In genomic region chr3:43689766-43690399, GRCh38 we compare ENCODE assay signal across 8 cellular contexts. TPM values are rescaled to one million over a fixed set of nuclear protein-coding genes. Genes with fewer than 3 reads are reported as not detected.
DNase-seq lines count a peak whose midpoint lies in the region; ATAC-seq and TF ChIP-seq lines count a peak whose summit lies in the region.

No MANE protein-coding gene starts in this region.

- no peaks in the 10 kb centered on the region for H3K36me3 Mint-ChIP-seq in stimulated activated naive CD8-positive, alpha-beta T cell treated with anti-CD3 and anti-CD28 coated beads, Interleukin-15, Interleukin-2, amounts not matched to agents 100 ng/mL and 50 ng/mL, for 24 hours (ENCODE audit: low read depth)
- no peaks in the 10 kb centered on the region for H3K36me3 Mint-ChIP-seq in type B pancreatic cell

- in situ Hi-C loops in astrocyte of the spinal cord (cut with HindIII; ENCODE audit: low sequenced_read_pairs): no loop called here

- H3K27ac ChIP-seq in right lobe of liver: peak overlapping the region; percentile 90 to 96 (median 92)

- DNase-seq in stimulated activated naive CD8-positive, alpha-beta T cell treated with anti-CD3 and anti-CD28 coated beads, Interleukin-15, Interleukin-2, amounts not matched to agents 100 U/mL and 50 U/mL, for 24 hours: no peak
- DNase-seq in astrocyte of the spinal cord (ENCODE audit: low read depth, low spot score): no peak
- no peak for DNase-seq in right lobe of liver
- DNase-seq in type B pancreatic cell (ENCODE audit: extremely low spot score, unreplicated experiment): peak; percentile 68
- DNase-seq in SIG-M5 (lab: John Stamatoyannopoulos, UW): no peak
- DNase-seq in NOMO-1 treated with dmso at 0.1 percent for 144 hours (lab: John Stamatoyannopoulos, UW; ENCODE audit: unreplicated experiment): no peak

- no peaks in the 10 kb centered on the region for H3K36me3 ChIP-seq in right lobe of liver

- H3K4me3 Mint-ChIP-seq in stimulated activated naive CD8-positive, alpha-beta T cell treated with anti-CD3 and anti-CD28 coated beads, Interleukin-15, Interleukin-2, amounts not matched to agents 100 ng/mL and 50 ng/mL, for 24 hours: peak overlapping the region; percentile 89
- peak overlapping the region; percentile 96 for H3K4me3 Mint-ChIP-seq in type B pancreatic cell

- TF ChIP-seq CTCF in astrocyte of the spinal cord (IDR thresholded peaks at IDR 0.05; ENCODE audit: low read depth, low read length): no peak
- no peak for TF ChIP-seq CTCF in right lobe of liver (IDR thresholded peaks at IDR 0.05)
- TF ChIP-seq CTCF in type B pancreatic cell (conservative IDR thresholded peaks at IDR 0.05): no peak

- intact Hi-C loops in right lobe of liver (cut with DNase I): loop anchor here in 1 of 2 donors (5.0 kb wide), 1 partner anchor 512 kb away; no protein-coding TSS in a partner anchor

- H3K4me3 ChIP-seq in astrocyte of the spinal cord (ENCODE audit: low read depth, low read length) (peak overlapping the region; percentile 67), right lobe of liver (peak overlapping the region; percentile 77 to 89 (median 85))

- peaks cover 3% of the 10 kb centered on the region for H3K27me3 Mint-ChIP-seq in stimulated activated naive CD8-positive, alpha-beta T cell treated with anti-CD3 and anti-CD28 coated beads, Interleukin-15, Interleukin-2, amounts not matched to agents 100 ng/mL and 50 ng/mL, for 24 hours
- no peaks in the 10 kb centered on the region for H3K27me3 Mint-ChIP-seq in type B pancreatic cell

- no peak for TF ChIP-seq POLR2A in right lobe of liver (IDR thresholded peaks at IDR 0.05)

- H3K27me3 ChIP-seq in right lobe of liver: no peaks in the 10 kb centered on the region

- no peak for ATAC-seq in stimulated activated naive CD8-positive, alpha-beta T cell treated with anti-CD3 and anti-CD28 coated beads, Interleukin-15, Interleukin-2, amounts not matched to agents 100 U/mL and 50 U/mL, for 24 hours
- ATAC-seq in right lobe of liver (peak; percentile 49 to 58 (median 53)), GM18511 (IDR thresholded peaks at IDR 0.05; ENCODE audit: unreplicated experiment) (no peak)

- H3K9me3 ChIP-seq in right lobe of liver: no peaks in the 10 kb centered on the region

- WGBS in right lobe of liver (ENCODE audit: insufficient coverage, low coverage, low lambda C conversion rate, missing lambda C conversion rate): 20% methylated on average over 25 of the region's 26 CpGs

- H3K27ac Mint-ChIP-seq in stimulated activated naive CD8-positive, alpha-beta T cell treated with anti-CD3 and anti-CD28 coated beads, Interleukin-15, Interleukin-2, amounts not matched to agents 100 ng/mL and 50 ng/mL, for 24 hours: peak overlapping the region; percentile 78
- peak overlapping the region; percentile 97 for H3K27ac Mint-ChIP-seq in type B pancreatic cell

- H3K9me3 Mint-ChIP-seq in stimulated activated naive CD8-positive, alpha-beta T cell treated with anti-CD3 and anti-CD28 coated beads, Interleukin-15, Interleukin-2, amounts not matched to agents 100 ng/mL and 50 ng/mL, for 24 hours: no peaks in the 10 kb centered on the region
- H3K9me3 Mint-ChIP-seq in type B pancreatic cell: peaks cover 4% of the 10 kb centered on the region

- H3K4me1 Mint-ChIP-seq in stimulated activated naive CD8-positive, alpha-beta T cell treated with anti-CD3 and anti-CD28 coated beads, Interleukin-15, Interleukin-2, amounts not matched to agents 100 ng/mL and 50 ng/mL, for 24 hours (ENCODE audit: low read depth): peaks cover 31% of the 10 kb centered on the region
- peaks cover 17% of the 10 kb centered on the region for H3K4me1 Mint-ChIP-seq in type B pancreatic cell (ENCODE audit: unreplicated experiment)

- peaks cover 0 to 29% (median 2%) of the 10 kb centered on the region in 4 donors for H3K4me1 ChIP-seq in right lobe of liver

RNA-seq across cellular contexts. Expression of gene ABHD5, which starts 0.9 kb away (rescaled TPM):
- 10 to 100 TPM; 10.8 to 23.0 (median 14.6) TPM for total RNA-seq in right lobe of liver
- total RNA-seq in type B pancreatic cell (ENCODE audit: low replicate concordance): 13.2 and 21.7 TPM in 2 replicates

Comparison
In these comparisons a context has a peak if more than half of its experiments do, and no peak if none do; other contexts are left out.
1. ATAC-seq: peak in right lobe of liver (4 of 4); none in stimulated activated naive CD8-positive, alpha-beta T cell treated with anti-CD3 and anti-CD28 coated beads, Interleukin-15, Interleukin-2, amounts not matched to agents 100 U/mL and 50 U/mL, for 24 hours (single experiment) and GM18511 (single experiment).